ENCODE assay signal across 7 cellular contexts in the genomic region with DNA sequence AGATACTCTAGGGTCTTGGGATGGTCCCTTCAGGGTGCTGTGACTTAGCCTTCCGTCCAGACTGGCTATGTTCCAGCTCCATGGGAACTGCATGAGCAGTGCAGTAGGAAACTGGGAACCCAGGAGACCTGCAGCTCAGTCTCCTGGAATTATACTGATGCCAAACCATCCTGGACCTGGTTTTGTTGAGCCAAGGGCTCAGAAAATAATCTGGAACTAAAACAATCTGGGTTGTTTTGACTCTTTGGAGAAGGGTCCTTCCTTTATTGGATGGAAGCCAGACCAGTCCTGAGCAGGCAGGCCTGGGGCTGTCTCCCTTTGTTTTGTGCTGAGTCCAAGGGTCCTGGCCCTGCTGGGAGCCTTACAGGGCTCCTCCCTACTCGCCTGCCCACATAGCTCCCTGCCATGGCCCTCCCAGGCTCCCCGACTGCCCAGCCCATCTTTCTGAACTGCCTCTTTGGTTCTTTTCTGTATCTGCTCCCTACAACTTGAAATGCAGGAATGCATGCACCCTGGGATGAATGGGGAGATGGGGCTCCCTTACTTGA. TPM values are rescaled to one million over a fixed set of nuclear protein-coding genes. Genes with fewer than 3 reads are reported as not detected.
DNase-seq lines count a peak whose midpoint lies in the region; ATAC-seq and TF ChIP-seq lines count a peak whose summit lies in the region.

No MANE protein-coding gene starts in this region.

- no peak for ATAC-seq in HCT116
- no peak for ATAC-seq in HG02973 (IDR thresholded peaks at IDR 0.05; ENCODE audit: unreplicated experiment)
- no peak for ATAC-seq in GM18505 (IDR thresholded peaks at IDR 0.05; ENCODE audit: unreplicated experiment)

- no peaks in the 10 kb centered on the region for H3F3A ChIP-seq in smooth muscle cell (ENCODE audit: low read depth)

- H3K79me2 ChIP-seq in HCT116 (ENCODE audit: insufficient read depth, low read length) (peaks cover 11% of the 10 kb centered on the region), smooth muscle cell (ENCODE audit: low read depth) (peaks cover 23% of the 10 kb centered on the region)

- 0 out of 4 replicates have a peak, but pooled peaks cover 0 to 3% of the 10 kb centered on the region in 2 experiments for H3K36me3 ChIP-seq in HCT116 (ENCODE audit: control insufficient read depth in 1 of 2, insufficient read depth in 2 of 2, low read length in 2 of 2)
- H3K36me3 ChIP-seq in smooth muscle cell (ENCODE audit: low read depth), result no peaks in the 10 kb centered on the region

- H2AFZ ChIP-seq in HCT116 (ENCODE audit: low read depth, low read length, poor library complexity, severe bottlenecking) (no peak overlapping the region), smooth muscle cell (ENCODE audit: low read depth) (no peak overlapping the region)

- H4K20me1 ChIP-seq in HCT116 (ENCODE audit: insufficient read depth) (no peaks in the 10 kb centered on the region), smooth muscle cell (ENCODE audit: low read depth) (peaks cover 21% of the 10 kb centered on the region)

- TF ChIP-seq RAD21 in HCT116 (IDR thresholded peaks at IDR 0.05; ENCODE audit: low read depth), result no peak

- no peaks in the 10 kb centered on the region for H3K9me3 ChIP-seq in HCT116 (ENCODE audit: control insufficient read depth in 1 of 2, insufficient read depth in 1 of 2, low read depth in 1 of 2, low read length in 2 of 2)
- H3K9me3 ChIP-seq in smooth muscle cell (replicated peaks; ENCODE audit: low read depth), result no peaks in the 10 kb centered on the region

- H3K27ac ChIP-seq in HCT116 (ENCODE audit: low read depth, low read length) (peak overlapping the region; percentile 88; the same call in 1 of the 2 replicates), VCaP (peak overlapping the region; percentile 96; the same call in 1 of the 2 replicates), smooth muscle cell (ENCODE audit: low read depth) (no peak overlapping the region)

- H3K4me3 ChIP-seq in HCT116 (replicated peaks in 1 of 2; ENCODE audit: low read depth in 1 of 2, low read length in 2 of 2) (peak overlapping the region; percentile 77 to 97), smooth muscle cell (peak overlapping the region; percentile 61)

- POLR2A ChIA-PET in HCT116 (lab: Charles Lee), result interaction anchor here (1.3 kb wide), 1 partner anchor 17 kb away, joined by 3 read pairs; no protein-coding TSS in a partner anchor

- TF ChIP-seq CTCF in HCT116 (IDR thresholded peaks at IDR 0.05 in 2 of 3, conservative IDR thresholded peaks at IDR 0.05 in 1 of 3; ENCODE audit: borderline replicate concordance in 1 of 3, insufficient read depth in 1 of 3, low read depth in 2 of 3, low read length in 2 of 3) (no peak), VCaP (conservative IDR thresholded peaks at IDR 0.05) (no peak), smooth muscle cell (IDR thresholded peaks at IDR 0.05; ENCODE audit: borderline replicate concordance, insufficient read depth, poor library complexity, severe bottlenecking) (no peak)

- DNase-seq in HCT116 (ENCODE audit: low read depth, low spot score) (no peak), globus pallidus (ENCODE audit: low spot score) (peak; percentile 55), smooth muscle cell (lab: John Stamatoyannopoulos, UW; ENCODE audit: unreplicated experiment) (no peak), SW 1271 (lab: John Stamatoyannopoulos, UW) (no peak)

- H3K4me2 ChIP-seq in HCT116 (ENCODE audit: low read length) (peak overlapping the region; percentile 96), smooth muscle cell (peak overlapping the region; percentile 99)

- H3K27me3 ChIP-seq in HCT116 (ENCODE audit: insufficient read depth, low read length) (no peaks in the 10 kb centered on the region), smooth muscle cell (ENCODE audit: low read depth) (no peaks in the 10 kb centered on the region)

- H3K9ac ChIP-seq in HCT116 (ENCODE audit: low read length) (peak overlapping the region; percentile 76), smooth muscle cell (ENCODE audit: low read depth) (no peak overlapping the region)

- RAD21 ChIA-PET in HCT116 (lab: Charles Lee; ENCODE audit: low non-redundant PET in 1 of 2, low total read pairs in 2 of 2, uncharacterized antibody in 2 of 2, unreplicated experiment in 2 of 2), result no interaction called here

- H3K9me2 ChIP-seq in HCT116 (ENCODE audit: insufficient read depth), result no peaks in the 10 kb centered on the region

- CTCF ChIA-PET in HCT116 (lab: Charles Lee), result interaction anchor here (3.3 to 9.8 kb wide), 2 partner anchors 15 to 184 kb away, joined by 24 to 130 read pairs; a partner anchor contains a TSS

- BruUV-seq in HCT116 (replicated peaks; lab: Mats Ljungman, UMichigan), result no TSS peak

- intact Hi-C loops in HCT116 (cut with micrococcal nuclease), result no loop called here

- 78% methylated on average over 3 of the region's 3 CpGs for WGBS in smooth muscle cell (ENCODE audit: low lambda C conversion rate)

- H3K4me1 ChIP-seq in HCT116 (ENCODE audit: control insufficient read depth in 1 of 2, insufficient read depth in 2 of 2, low read length in 2 of 2) (peaks cover 10 to 23% of the 10 kb centered on the region in 2 experiments; a peak in 3 of 4 replicates), smooth muscle cell (ENCODE audit: low read depth) (peaks cover 8% of the 10 kb centered on the region)

- TF ChIP-seq POLR2A in HCT116 (IDR thresholded peaks at IDR 0.05; ENCODE audit: borderline replicate concordance, extremely low read depth, insufficient read depth, insufficient read length), result no peak
- TF ChIP-seq POLR2A in GM18505 (IDR thresholded peaks at IDR 0.05; ENCODE audit: borderline replicate concordance, extremely low read depth, insufficient read depth, insufficient read length), result no peak

TF ChIP-seq in HCT116, 20 proteins besides CTCF, POLR2A, EP300 and RAD21:
- TF ChIP-seq, protein P1, sequence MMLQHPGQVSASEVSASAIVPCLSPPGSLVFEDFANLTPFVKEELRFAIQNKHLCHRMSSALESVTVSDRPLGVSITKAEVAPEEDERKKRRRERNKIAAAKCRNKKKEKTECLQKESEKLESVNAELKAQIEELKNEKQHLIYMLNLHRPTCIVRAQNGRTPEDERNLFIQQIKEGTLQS (IDR thresholded peaks at IDR 0.05), result no peak
- no peak for TF ChIP-seq POLR2AphosphoS5 (IDR thresholded peaks at IDR 0.05; ENCODE audit: low read depth, low read length)
- TF ChIP-seq, protein P2, sequence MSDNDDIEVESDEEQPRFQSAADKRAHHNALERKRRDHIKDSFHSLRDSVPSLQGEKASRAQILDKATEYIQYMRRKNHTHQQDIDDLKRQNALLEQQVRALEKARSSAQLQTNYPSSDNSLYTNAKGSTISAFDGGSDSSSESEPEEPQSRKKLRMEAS (IDR thresholded peaks at IDR 0.05), result no peak
- no peak for TF ChIP-seq SRF (IDR thresholded peaks at IDR 0.05; ENCODE audit: low read depth)
- TF ChIP-seq SP1 (IDR thresholded peaks at IDR 0.05; ENCODE audit: low read depth), result no peak
- no peak for TF ChIP-seq CEBPB (IDR thresholded peaks at IDR 0.05; ENCODE audit: low read depth)
- TF ChIP-seq FOSL1 (IDR thresholded peaks at IDR 0.05; ENCODE audit: low read depth), result no peak
- no peak for TF ChIP-seq ZFX (IDR thresholded peaks at IDR 0.05)
- TF ChIP-seq EZH2phosphoT487 (IDR thresholded peaks at IDR 0.05; ENCODE audit: borderline replicate concordance), result no peak
- no peak for TF ChIP-seq TCF7L2 (IDR thresholded peaks at IDR 0.05; ENCODE audit: borderline replicate concordance, extremely low read depth, insufficient read depth, insufficient read length)
- no peak for TF ChIP-seq YY1 (IDR thresholded peaks at IDR 0.05; ENCODE audit: extremely low read depth, insufficient replicate concordance, low read depth, low read length)
TF ChIP-seq in HCT116: peak in this region for 0.

RNA-seq across cellular contexts. Expression of a gene that starts 1.2 kb away (rescaled TPM):
- 18.7 TPM for total RNA-seq in HCT116 (2021; ENCODE audit: unreplicated experiment)
- polyA plus RNA-seq in HCT116 (2012), result 16.2 and 18.9 TPM in 2 replicates
- total RNA-seq in smooth muscle cell, result 10.4 and 11.2 TPM in 2 replicates
- polyA plus RNA-seq in smooth muscle cell, result 19.3 and 21.2 TPM in 2 replicates

RNA-seq across cellular contexts. Expression of a gene that starts 14.4 kb away (rescaled TPM):
- total RNA-seq in HCT116 (2021; ENCODE audit: unreplicated experiment), result 36.4 TPM
- polyA plus RNA-seq in HCT116 (2012), result 46.0 and 46.3 TPM in 2 replicates
- 0.36 TPM in 1 of 2 replicates, not detected in the other for total RNA-seq in smooth muscle cell
- polyA plus RNA-seq in smooth muscle cell, result 0.27 and 0.34 TPM in 2 replicates

RNA-seq across cellular contexts. Expression of a gene that starts 21.8 kb away (rescaled TPM):
- total RNA-seq in HCT116 (2021; ENCODE audit: unreplicated experiment) (53.2 TPM), smooth muscle cell (9.8 and 23.5 TPM in 2 replicates)
- polyA plus RNA-seq in HCT116 (2012), result 31.5 and 32.2 TPM in 2 replicates
- 20.3 and 26.5 TPM in 2 replicates for polyA plus RNA-seq in smooth muscle cell

RNA-seq across cellular contexts. Expression of a gene that starts 26.8 kb away (rescaled TPM):
- total RNA-seq in HCT116 (2021; ENCODE audit: unreplicated experiment) (122 TPM), smooth muscle cell (95.3 and 106 TPM in 2 replicates)
- 142 and 154 TPM in 2 replicates for polyA plus RNA-seq in HCT116 (2012)
- 203 and 222 TPM in 2 replicates for polyA plus RNA-seq in smooth muscle cell

RNA-seq across cellular contexts. Expression of a gene that starts 31.0 kb away (rescaled TPM):
- total RNA-seq in HCT116 (2021; ENCODE audit: unreplicated experiment) (76.8 TPM), smooth muscle cell (52.4 and 67.0 TPM in 2 replicates)
- polyA plus RNA-seq in HCT116 (2012), result 63.9 and 73.1 TPM in 2 replicates
- polyA plus RNA-seq in smooth muscle cell, result 113 and 135 TPM in 2 replicates

Comparison
In these comparisons a context has a peak if more than half of its experiments do, and no peak if none do; other contexts are left out.
1. RNA of a gene that starts 14.4 kb away (total RNA-seq): 36.4 TPM in HCT116 (single experiment); 0.36 TPM in smooth muscle cell; every median in the first group is over 10 times any median in the second.